19 cellular contexts compared by ENCODE assay signal in genomic region chrX:119579414-119579813, GRCh38. TPM values are rescaled to one million over a fixed set of nuclear protein-coding genes. Genes with fewer than 3 reads are reported as not detected.
DNase-seq lines count a peak whose midpoint lies in the region; ATAC-seq, FAIRE-seq and TF ChIP-seq lines count a peak whose summit lies in the region.
"Had no signal": no experiment of that assay in that cellular context is flagged by ENCODE, and none has a peak within 500 bp of the region (broad histone marks: within the 10 kb centered on the region; RNA-seq: fewer than 3 reads in every experiment).

No MANE protein-coding gene starts in this region.

- BruUV-seq in OCI-LY7 (replicated peaks; lab: Mats Ljungman, UMichigan), result no TSS peak

- H3K79me2 ChIP-seq in OCI-LY7 (ENCODE audit: insufficient read depth, low read depth, low read length), result peaks cover 17% of the 10 kb centered on the region; the same call in 1 of the 2 replicates

- ATAC-seq in HG02870 (IDR thresholded peaks at IDR 0.05; ENCODE audit: unreplicated experiment) (peak; percentile 46), HG03460 (IDR thresholded peaks at IDR 0.05; ENCODE audit: unreplicated experiment) (no peak), GM21576 (IDR thresholded peaks at IDR 0.05; ENCODE audit: unreplicated experiment) (no peak)
- peak; percentile 90 for ATAC-seq in stimulated activated memory B cell treated with anti-CD40 and anti-IgM and Interleukin-4, amounts not matched to agents 10 μg/mL and 1 μg/mL and 100 μg/mL, for 72 hours
- ATAC-seq: K562 had no signal

- intact Hi-C loops in OCI-LY7 (cut with micrococcal nuclease; ENCODE audit: unreplicated experiment), result no loop called here

- DNase-seq in GM12891 (ENCODE audit: insufficient read length, low spot score), result no peak
- peak; percentile 21 for DNase-seq in OCI-LY7 (ENCODE audit: low spot score)
- no peak for DNase-seq in stimulated activated CD4-positive, alpha-beta T cell treated with anti-CD3 and anti-CD28 coated beads, Interleukin-1b, Interleukin-23, amount 100 ng/mL, for 48 hours
- no peak for DNase-seq in NOMO-1 treated with dmso at 0.1 percent for 144 hours (lab: John Stamatoyannopoulos, UW; ENCODE audit: unreplicated experiment)
- DNase-seq: DMS79, NCI-H1417 treated with DMSO at 0.1 percent for 48 hours, NCI-H187 treated with DMSO at 0.1 percent for 48 hours, NCI-H345, NCI-H524 treated with DMSO at 0.1 percent for 48 hours, Peyer's patch, T-helper 2 cell had no signal

- peak overlapping the region; percentile 51; the same call in 1 of the 2 replicates for H3K4me2 ChIP-seq in OCI-LY7 (ENCODE audit: low read length)

- 0 out of 2 replicates have a peak, but pooled peaks cover 4% of the 10 kb centered on the region for H4K20me1 ChIP-seq in OCI-LY7 (ENCODE audit: insufficient read depth, low read length)

- H2AFZ ChIP-seq in OCI-LY7 (ENCODE audit: low read length), result no peak overlapping the region

- FAIRE-seq in GM12891 (lab: Jason Lieb, UNC), result peak; percentile 70
- FAIRE-seq: K562 had no signal

- peaks cover 25% of the 10 kb centered on the region for H3K4me1 ChIP-seq in OCI-LY7 (ENCODE audit: insufficient read depth, low read length, poor library complexity, severe bottlenecking)

- CTCF ChIA-PET in OCI-LY7 (lab: Charles Lee; ENCODE audit: unreplicated experiment), result no interaction called here

- no peak overlapping the region for H3K27ac Mint-ChIP-seq in stimulated activated memory B cell treated with anti-CD40 and anti-IgM and Interleukin-4, amounts not matched to agents 10 μg/mL and 1 μg/mL and 100 μg/mL, for 72 hours

- no peaks in the 10 kb centered on the region for H3K9me3 Mint-ChIP-seq in stimulated activated memory B cell treated with anti-CD40 and anti-IgM and Interleukin-4, amounts not matched to agents 10 μg/mL and 1 μg/mL and 100 μg/mL, for 72 hours

- H3K36me3 ChIP-seq in OCI-LY7 (ENCODE audit: insufficient read depth, low read length), result peaks cover 27% of the 10 kb centered on the region
- H3K36me3 ChIP-seq: Peyer's patch had no signal

- H3K4me3 Mint-ChIP-seq in stimulated activated memory B cell treated with anti-CD40 and anti-IgM and Interleukin-4, amounts not matched to agents 10 μg/mL and 1 μg/mL and 100 μg/mL, for 72 hours, result no peak overlapping the region

- H3K27ac ChIP-seq in OCI-LY7 (ENCODE audit: low read depth, low read length, poor library complexity, severe bottlenecking), result no peak overlapping the region
- H3K27ac ChIP-seq: C4-2B, Peyer's patch, SJSA1 had no signal

- H3K4me3 ChIP-seq in OCI-LY7 (ENCODE audit: low read depth, low read length, poor library complexity, severe bottlenecking), result no peak overlapping the region
- H3K4me3 ChIP-seq: HAP-1, K562, Peyer's patch, SJSA1 had no signal

- H3K4me1 Mint-ChIP-seq in stimulated activated memory B cell treated with anti-CD40 and anti-IgM and Interleukin-4, amounts not matched to agents 10 μg/mL and 1 μg/mL and 100 μg/mL, for 72 hours, result peaks cover 14% of the 10 kb centered on the region

- no peak for TF ChIP-seq POLR2A in GM12891 (IDR thresholded peaks at IDR 0.05; ENCODE audit: low read depth, low read length)

- no peaks in the 10 kb centered on the region for H3K9me3 ChIP-seq in OCI-LY7 (ENCODE audit: low read length)
- H3K9me3 ChIP-seq: HAP-1, Peyer's patch, SJSA1 had no signal

- POLR2A ChIA-PET in OCI-LY7 (lab: Charles Lee), result interaction anchor here (1.6 kb wide), 1 partner anchor 22 kb away, joined by 3 read pairs; no protein-coding TSS in a partner anchor

- no peak for TF ChIP-seq CTCF in OCI-LY7 (conservative IDR thresholded peaks at IDR 0.05; ENCODE audit: low read length)

- no peaks in the 10 kb centered on the region for H3K9me2 ChIP-seq in OCI-LY7 (ENCODE audit: insufficient read depth, low read length)

- H3K27me3 Mint-ChIP-seq in stimulated activated memory B cell treated with anti-CD40 and anti-IgM and Interleukin-4, amounts not matched to agents 10 μg/mL and 1 μg/mL and 100 μg/mL, for 72 hours, result no peaks in the 10 kb centered on the region

- no peaks in the 10 kb centered on the region for H3K36me3 Mint-ChIP-seq in stimulated activated memory B cell treated with anti-CD40 and anti-IgM and Interleukin-4, amounts not matched to agents 10 μg/mL and 1 μg/mL and 100 μg/mL, for 72 hours

TF ChIP-seq in GM12891, 5 proteins besides CTCF, POLR2A, EP300 and RAD21:
- TF ChIP-seq TAF1 (IDR thresholded peaks at IDR 0.05; ENCODE audit: low read depth, low read length), result no peak
- TF ChIP-seq PAX5 (IDR thresholded peaks at IDR 0.05; ENCODE audit: insufficient read depth, low read length, severe bottlenecking), result no peak
- TF ChIP-seq SPI1 (IDR thresholded peaks at IDR 0.05; ENCODE audit: low read depth, low read length), result no peak
- no peak for TF ChIP-seq POU2F2 (IDR thresholded peaks at IDR 0.05; ENCODE audit: low read depth, low read length)
- no peak for TF ChIP-seq POLR2AphosphoS5 (IDR thresholded peaks at IDR 0.05; ENCODE audit: low read depth, low read length)

RNA-seq across cellular contexts. Expression of gene UBE2A, which starts 5.1 kb away (rescaled TPM):
- 40.8 TPM for polyA plus RNA-seq in GM12891 (2012; ENCODE audit: low read depth, missing spikeins)
- 21.8 and 30.0 TPM in 2 replicates for total RNA-seq in OCI-LY7 (2014; rRNA removed; shearing (Covaris generic))
- total RNA-seq in OCI-LY7 (2022), result 56.0 and 59.9 TPM in 2 replicates

RNA-seq across cellular contexts. Expression of gene STEEP1, which starts 14.2 kb away (rescaled TPM):
- 23.6 TPM for polyA plus RNA-seq in GM12891 (2012; ENCODE audit: low read depth, missing spikeins)
- 37.2 and 50.7 TPM in 2 replicates for total RNA-seq in OCI-LY7 (2014; rRNA removed; shearing (Covaris generic))
- 26.7 and 28.1 TPM in 2 replicates for total RNA-seq in OCI-LY7 (2022)

RNA-seq across cellular contexts. Expression of gene NKRF, which starts 26.8 kb away (rescaled TPM):
- 7.9 TPM for polyA plus RNA-seq in GM12891 (2012; ENCODE audit: low read depth, missing spikeins)
- total RNA-seq in OCI-LY7 (2014; rRNA removed; shearing (Covaris generic)), result 10.7 and 11.9 TPM in 2 replicates
- 19.3 and 20.7 TPM in 2 replicates for total RNA-seq in OCI-LY7 (2022)

Comparison
In these comparisons a context has a peak if more than half of its experiments do, and no peak if none do; other contexts are left out.
1. ATAC-seq: peak in HG02870 (single experiment) and stimulated activated memory B cell treated with anti-CD40 and anti-IgM and Interleukin-4, amounts not matched to agents 10 μg/mL and 1 μg/mL and 100 μg/mL, for 72 hours (single experiment); none in HG03460 (single experiment) and GM21576 (single experiment).